Comparison of ENCODE assay signal across 8 cellular contexts in genomic region chr20:62792940-62793756, GRCh38. TPM values are rescaled to one million over a fixed set of nuclear protein-coding genes. Genes with fewer than 3 reads are reported as not detected.
DNase-seq lines count a peak whose midpoint lies in the region; ATAC-seq and TF ChIP-seq lines count a peak whose summit lies in the region.

No MANE protein-coding gene starts in this region.

- no peaks in the 10 kb centered on the region for H3K27me3 Mint-ChIP-seq in CD8-positive, alpha-beta memory T cell
- H3K27me3 Mint-ChIP-seq in nephron progenitor cell (ENCODE audit: low read depth, poor library complexity) = peaks cover 40% of the 10 kb centered on the region

- peak overlapping the region; percentile 65 to 82 for H3K9ac ChIP-seq in duodenal mucosa (ENCODE audit: low read depth in 1 of 2, low read length in 2 of 2)
- peak overlapping the region; percentile 85 for H3K9ac ChIP-seq in rectal smooth muscle tissue (ENCODE audit: low read length)

- H3K36me3 Mint-ChIP-seq in CD8-positive, alpha-beta memory T cell = peaks cover 0 to 8% (median 0%) of the 10 kb centered on the region in 3 donors
- H3K36me3 Mint-ChIP-seq in nephron progenitor cell (ENCODE audit: low read depth) = peaks cover 7% of the 10 kb centered on the region

- ATAC-seq in GM21723 (IDR thresholded peaks at IDR 0.05; ENCODE audit: unreplicated experiment) = no peak
- no peak for ATAC-seq in GM18861 (IDR thresholded peaks at IDR 0.05; ENCODE audit: unreplicated experiment)

- no peaks in the 10 kb centered on the region for H3K9me3 ChIP-seq in CD8-positive, alpha-beta memory T cell (ENCODE audit: low read length)
- no peaks in the 10 kb centered on the region for H3K9me3 ChIP-seq in duodenal mucosa (ENCODE audit: control insufficient read depth in 1 of 2, low read length in 2 of 2)

- H3K27me3 ChIP-seq in CD8-positive, alpha-beta memory T cell (ENCODE audit: insufficient read depth, low read length, poor library complexity, severe bottlenecking) = no peaks in the 10 kb centered on the region
- H3K27me3 ChIP-seq in duodenal mucosa (ENCODE audit: control insufficient read depth in 1 of 2, insufficient read depth in 2 of 2, low read length in 2 of 2) (no peaks in the 10 kb centered on the region), rectal smooth muscle tissue (ENCODE audit: control insufficient read depth, insufficient read depth, low read length) (no peaks in the 10 kb centered on the region)

- H3K9me3 Mint-ChIP-seq in CD8-positive, alpha-beta memory T cell = no peaks in the 10 kb centered on the region
- H3K9me3 Mint-ChIP-seq in nephron progenitor cell = no peaks in the 10 kb centered on the region

- CTCF ChIA-PET in CD8-positive, alpha-beta memory T cell (lab: Charles Lee) = interaction anchor here (1.1 to 2.5 kb wide), 15 partner anchors 9 to 294 kb away, joined by 3 to 20 read pairs (median 5); partner anchors contain the start of gene OGFR

- peak overlapping the region; percentile 94 for H3K27ac ChIP-seq in CD8-positive, alpha-beta memory T cell (ENCODE audit: low read depth, low read length)
- peak overlapping the region; percentile 85 for H3K27ac ChIP-seq in duodenal mucosa (ENCODE audit: low read depth, low read length)
- peak overlapping the region; percentile 99 for H3K27ac ChIP-seq in rectal smooth muscle tissue (ENCODE audit: low read depth, low read length)

- peaks cover 20 to 53% (median 30%) of the 10 kb centered on the region in 3 donors for H3K4me1 Mint-ChIP-seq in CD8-positive, alpha-beta memory T cell
- peaks cover 27% of the 10 kb centered on the region for H3K4me1 Mint-ChIP-seq in nephron progenitor cell

- peak overlapping the region; percentile 76 to 96 (median 86) for H3K4me3 Mint-ChIP-seq in CD8-positive, alpha-beta memory T cell
- H3K4me3 Mint-ChIP-seq in nephron progenitor cell = no peak overlapping the region

- POLR2A ChIA-PET in CD8-positive, alpha-beta memory T cell (lab: Charles Lee) = interaction anchor here (0.7 to 3.3 kb wide), 10 partner anchors 11 to 151 kb away, joined by 4 to 48 read pairs (median 10); partner anchors contain the start of genes GID8, OGFR, SLCO4A1 and TCFL5

- peaks cover 22% of the 10 kb centered on the region for H3K4me1 ChIP-seq in CD8-positive, alpha-beta memory T cell (ENCODE audit: insufficient read depth, low read length)
- peaks cover 25 to 26% of the 10 kb centered on the region in 2 donors for H3K4me1 ChIP-seq in duodenal mucosa (ENCODE audit: control insufficient read depth in 1 of 2, insufficient read depth in 2 of 2, low read length in 2 of 2)
- peaks cover 16% of the 10 kb centered on the region for H3K4me1 ChIP-seq in rectal smooth muscle tissue (ENCODE audit: control insufficient read depth, insufficient read depth, low read length)

- H3K4me3 ChIP-seq in CD8-positive, alpha-beta memory T cell (ENCODE audit: low read length) = peak overlapping the region; percentile 76
- H3K4me3 ChIP-seq in duodenal mucosa (ENCODE audit: low read depth in 1 of 2, low read length in 2 of 2) (peak overlapping the region; percentile 52 to 64), rectal smooth muscle tissue (ENCODE audit: low read length) (peak overlapping the region; percentile 67)

- H3K36me3 ChIP-seq in CD8-positive, alpha-beta memory T cell (ENCODE audit: insufficient read depth, low read length) = no peaks in the 10 kb centered on the region
- H3K36me3 ChIP-seq in duodenal mucosa (ENCODE audit: control insufficient read depth in 1 of 2, insufficient read depth in 2 of 2, low read length in 2 of 2) (no peaks in the 10 kb centered on the region), rectal smooth muscle tissue (ENCODE audit: control insufficient read depth, insufficient read depth, low read length) (peaks cover 3% of the 10 kb centered on the region)

- no peak for TF ChIP-seq CTCF in nephron progenitor cell (IDR thresholded peaks at IDR 0.05)

- H3K27ac Mint-ChIP-seq in CD8-positive, alpha-beta memory T cell = peak overlapping the region; percentile 85 to 99 (median 94)
- no peak overlapping the region for H3K27ac Mint-ChIP-seq in nephron progenitor cell

- DNase-seq in CD8-positive, alpha-beta memory T cell = peak in 2 of 5 donors; percentile 30 to 50
- DNase-seq in NCI-H187 treated with DMSO at 0.1 percent for 48 hours (lab: John Stamatoyannopoulos, UW) (peak; percentile 20), nephron progenitor cell (no peak), SKM-1 treated with dmso at 0.1 percent for 144 hours (lab: John Stamatoyannopoulos, UW; ENCODE audit: unreplicated experiment) (no peak)

RNA-seq across cellular contexts. Expression of gene MRGBP, which starts 3.1 kb away (rescaled TPM):
- 10 to 100 TPM; 14.8 TPM for total RNA-seq in CD8-positive, alpha-beta memory T cell
- polyA plus RNA-seq in CD8-positive, alpha-beta memory T cell = 10.7 TPM

RNA-seq across cellular contexts. Expression of gene OGFR, which starts 11.5 kb away (rescaled TPM):
- total RNA-seq in CD8-positive, alpha-beta memory T cell = 10 to 100 TPM; 45.7 to 47.9 TPM
- polyA plus RNA-seq in CD8-positive, alpha-beta memory T cell = 64.2 TPM

RNA-seq across cellular contexts. Expression of gene COL9A3, which starts 23.7 kb away (rescaled TPM):
- not detected for total RNA-seq in CD8-positive, alpha-beta memory T cell
- polyA plus RNA-seq in CD8-positive, alpha-beta memory T cell = not detected
